8 cellular contexts compared by ENCODE assay signal in genomic region chr1:155016231-155016831, GRCh38. TPM values are rescaled to one million over a fixed set of nuclear protein-coding genes. Genes with fewer than 3 reads are reported as not detected.
DNase-seq lines count a peak whose midpoint lies in the region; ATAC-seq and TF ChIP-seq lines count a peak whose summit lies in the region.

No MANE protein-coding gene starts in this region.

- no peaks in the 10 kb centered on the region for H3K27me3 Mint-ChIP-seq in activated CD4-positive, alpha-beta T cell treated with anti-CD3 and anti-CD28 coated beads, Interleukin-2, amount 10 ng/mL, durations not matched to agents 7 days and 5 days
- peaks cover 5% of the 10 kb centered on the region for H3K27me3 Mint-ChIP-seq in activated naive CD8-positive, alpha-beta T cell treated with anti-CD3 and anti-CD28 coated beads, Interleukin-2, amount 10 ng/mL, durations not matched to agents 7 days and 5 days

- H3K36me3 ChIP-seq in left lung (peaks cover 0 to 61% of the 10 kb centered on the region in 2 donors), thyroid gland (peaks cover 19 to 22% of the 10 kb centered on the region in 2 donors)

- H3K4me1 ChIP-seq in left lung (peaks cover 30 to 76% of the 10 kb centered on the region in 2 donors), thyroid gland (peaks cover 41 to 60% of the 10 kb centered on the region in 2 donors)

- intact Hi-C loops in left lung (cut with DNase I) (no loop called here), thyroid gland (cut with DNase I) (no loop called here)

- no peak for TF ChIP-seq POLR2A in thyroid gland (IDR thresholded peaks at IDR 0.05)

- CTCF ChIA-PET in activated CD4-positive, alpha-beta T cell treated with anti-CD3 and anti-CD28 coated beads, Interleukin-2, amount 10 ng/mL, durations not matched to agents 7 days and 5 days (lab: Charles Lee) = interaction anchor here (0.9 to 17.4 kb wide), 17 partner anchors 9 to 76 kb away, joined by 3 to 222 read pairs (median 7); partner anchors contain the start of genes ADAM15, DCST1, DCST2 and FLAD1

- H3K27ac ChIP-seq in left lung (peak overlapping the region; percentile 74 to 78), thyroid gland (peak overlapping the region; percentile 81 to 90 (median 89))

- H3K9me3 Mint-ChIP-seq in activated CD4-positive, alpha-beta T cell treated with anti-CD3 and anti-CD28 coated beads, Interleukin-2, amount 10 ng/mL, durations not matched to agents 7 days and 5 days = no peaks in the 10 kb centered on the region
- H3K9me3 Mint-ChIP-seq in activated naive CD8-positive, alpha-beta T cell treated with anti-CD3 and anti-CD28 coated beads, Interleukin-2, amount 10 ng/mL, durations not matched to agents 7 days and 5 days = no peaks in the 10 kb centered on the region

- no peaks in the 10 kb centered on the region for H3K27me3 ChIP-seq in left lung
- H3K27me3 ChIP-seq in thyroid gland = no peaks in the 10 kb centered on the region

- 81 to 97% methylated on average over 14 to 22 of the region's 26 CpGs for WGBS in thyroid gland, 2 donors

- H3K4me3 ChIP-seq in left lung (peak overlapping the region in 1 of 2 donors; percentile 36), thyroid gland (replicated peaks in 1 of 3) (no peak overlapping the region)

- POLR2A ChIA-PET in activated CD4-positive, alpha-beta T cell treated with anti-CD3 and anti-CD28 coated beads, Interleukin-2, amount 10 ng/mL, durations not matched to agents 7 days and 5 days (lab: Charles Lee) = interaction anchor here (1.4 to 1.5 kb wide), 2 partner anchors 32 to 61 kb away, joined by 7 read pairs; no protein-coding TSS in a partner anchor
- POLR2A ChIA-PET in activated naive CD8-positive, alpha-beta T cell treated with anti-CD3 and anti-CD28 coated beads, Interleukin-2, amount 10 ng/mL, durations not matched to agents 7 days and 5 days (lab: Charles Lee) = interaction anchor here (1.0 to 3.5 kb wide), 11 partner anchors 10 to 80 kb away, joined by 3 to 18 read pairs (median 6); partner anchors contain the start of genes CKS1B, FLAD1, PBXIP1 and PMVK

- peak overlapping the region; percentile 62 for H3K4me3 Mint-ChIP-seq in activated CD4-positive, alpha-beta T cell treated with anti-CD3 and anti-CD28 coated beads, Interleukin-2, amount 10 ng/mL, durations not matched to agents 7 days and 5 days
- peak overlapping the region; percentile 35 for H3K4me3 Mint-ChIP-seq in activated naive CD8-positive, alpha-beta T cell treated with anti-CD3 and anti-CD28 coated beads, Interleukin-2, amount 10 ng/mL, durations not matched to agents 7 days and 5 days

- H3K36me3 Mint-ChIP-seq in activated CD4-positive, alpha-beta T cell treated with anti-CD3 and anti-CD28 coated beads, Interleukin-2, amount 10 ng/mL, durations not matched to agents 7 days and 5 days (ENCODE audit: low read depth) = peaks cover 62% of the 10 kb centered on the region
- peaks cover 18% of the 10 kb centered on the region for H3K36me3 Mint-ChIP-seq in activated naive CD8-positive, alpha-beta T cell treated with anti-CD3 and anti-CD28 coated beads, Interleukin-2, amount 10 ng/mL, durations not matched to agents 7 days and 5 days

- ATAC-seq in activated naive CD8-positive, alpha-beta T cell treated with anti-CD3 and anti-CD28 coated beads, Interleukin-2, amount 10 ng/mL, durations not matched to agents 7 days and 5 days (ENCODE audit: low read depth) = no peak
- ATAC-seq in left lung = no peak
- ATAC-seq in HG03520 (IDR thresholded peaks at IDR 0.05; ENCODE audit: unreplicated experiment) = no peak
- ATAC-seq in HG02973 (IDR thresholded peaks at IDR 0.05; ENCODE audit: unreplicated experiment) = no peak

- H3K27ac Mint-ChIP-seq in activated CD4-positive, alpha-beta T cell treated with anti-CD3 and anti-CD28 coated beads, Interleukin-2, amount 10 ng/mL, durations not matched to agents 7 days and 5 days = peak overlapping the region; percentile 84
- H3K27ac Mint-ChIP-seq in activated naive CD8-positive, alpha-beta T cell treated with anti-CD3 and anti-CD28 coated beads, Interleukin-2, amount 10 ng/mL, durations not matched to agents 7 days and 5 days = peak overlapping the region; percentile 45

- H3K9me3 ChIP-seq in left lung = no peaks in the 10 kb centered on the region
- H3K9me3 ChIP-seq in thyroid gland = no peaks in the 10 kb centered on the region

- H3K4me1 Mint-ChIP-seq in activated CD4-positive, alpha-beta T cell treated with anti-CD3 and anti-CD28 coated beads, Interleukin-2, amount 10 ng/mL, durations not matched to agents 7 days and 5 days = peaks cover 75% of the 10 kb centered on the region
- peaks cover 43% of the 10 kb centered on the region for H3K4me1 Mint-ChIP-seq in activated naive CD8-positive, alpha-beta T cell treated with anti-CD3 and anti-CD28 coated beads, Interleukin-2, amount 10 ng/mL, durations not matched to agents 7 days and 5 days

- TF ChIP-seq CTCF in left lung (IDR thresholded peaks at IDR 0.05) (no peak), thyroid gland (IDR thresholded peaks at IDR 0.05) (no peak)

- no peak for DNase-seq in activated CD4-positive, alpha-beta T cell treated with anti-CD3 and anti-CD28 coated beads, Interleukin-2, amount 10 ng/mL, durations not matched to agents 7 days and 5 days
- no peak for DNase-seq in activated CD4-positive, alpha-beta T cell treated with anti-CD3 and anti-CD28 coated beads for 48 hours
- no peak for DNase-seq in activated naive CD8-positive, alpha-beta T cell treated with anti-CD3 and anti-CD28 coated beads, Interleukin-2, amount 10 ng/mL, durations not matched to agents 7 days and 5 days
- DNase-seq in left lung (no peak), thyroid gland (no peak), AML-193 (lab: John Stamatoyannopoulos, UW) (no peak)

RNA-seq across cellular contexts. Expression of gene ZBTB7B, which starts 13.7 kb away (rescaled TPM):
- 100 to 1,000 TPM; 112 to 127 TPM for total RNA-seq in activated CD4-positive, alpha-beta T cell treated with anti-CD3 and anti-CD28 coated beads, Interleukin-2, amount 10 ng/mL, durations not matched to agents 7 days and 5 days
- total RNA-seq in activated naive CD8-positive, alpha-beta T cell treated with anti-CD3 and anti-CD28 coated beads, Interleukin-2, amount 10 ng/mL, durations not matched to agents 7 days and 5 days = 10 to 100 TPM; 41.4 to 48.4 TPM
- 100 to 1,000 TPM in 1 of 2 donors, 10 to 100 TPM in 1; 60.5 to 104 TPM for total RNA-seq in left lung
- total RNA-seq in thyroid gland = 10 to 100 TPM; 35.7 to 89.8 (median 47.3) TPM

RNA-seq across cellular contexts. Expression of gene DCST2, which starts 17.2 kb away (rescaled TPM):
- under 1 TPM; 0.50 to 0.73 TPM for total RNA-seq in activated CD4-positive, alpha-beta T cell treated with anti-CD3 and anti-CD28 coated beads, Interleukin-2, amount 10 ng/mL, durations not matched to agents 7 days and 5 days
- 1 to 10 TPM in 1 of 2 experiments, under 1 TPM in 1; 0.91 to 1.4 TPM for total RNA-seq in activated naive CD8-positive, alpha-beta T cell treated with anti-CD3 and anti-CD28 coated beads, Interleukin-2, amount 10 ng/mL, durations not matched to agents 7 days and 5 days
- 1 to 10 TPM in 1 of 2 donors, under 1 TPM in 1; 0.60 to 1.3 TPM for total RNA-seq in left lung
- total RNA-seq in thyroid gland = 1 to 10 TPM in 1 of 4 donors, under 1 TPM in 2, not detected in 1; 0.33 to 4.2 (median 0.50) TPM

RNA-seq across cellular contexts. Expression of gene DCST1, which starts 17.3 kb away (rescaled TPM):
- not detected for total RNA-seq in activated CD4-positive, alpha-beta T cell treated with anti-CD3 and anti-CD28 coated beads, Interleukin-2, amount 10 ng/mL, durations not matched to agents 7 days and 5 days
- total RNA-seq in activated naive CD8-positive, alpha-beta T cell treated with anti-CD3 and anti-CD28 coated beads, Interleukin-2, amount 10 ng/mL, durations not matched to agents 7 days and 5 days = not detected
- total RNA-seq in left lung (not detected), thyroid gland (under 1 TPM in 1 of 4 donors, not detected in 3; 0.24 TPM)

RNA-seq across cellular contexts. Expression of gene LENEP, which starts 22.9 kb away (rescaled TPM):
- total RNA-seq in activated CD4-positive, alpha-beta T cell treated with anti-CD3 and anti-CD28 coated beads, Interleukin-2, amount 10 ng/mL, durations not matched to agents 7 days and 5 days = 1 to 10 TPM in 1 of 2 experiments, under 1 TPM in 1; 0.85 to 1.0 TPM
- total RNA-seq in activated naive CD8-positive, alpha-beta T cell treated with anti-CD3 and anti-CD28 coated beads, Interleukin-2, amount 10 ng/mL, durations not matched to agents 7 days and 5 days = 1 to 10 TPM; 1.1 to 1.9 TPM
- total RNA-seq in left lung (under 1 TPM in 1 of 2 donors, not detected in 1; 0.52 TPM), thyroid gland (not detected)

RNA-seq across cellular contexts. Expression of gene FLAD1, which starts 33.2 kb away (rescaled TPM):
- total RNA-seq in activated CD4-positive, alpha-beta T cell treated with anti-CD3 and anti-CD28 coated beads, Interleukin-2, amount 10 ng/mL, durations not matched to agents 7 days and 5 days = 10 to 100 TPM; 41.2 to 41.3 TPM
- 10 to 100 TPM; 46.2 to 48.9 TPM for total RNA-seq in activated naive CD8-positive, alpha-beta T cell treated with anti-CD3 and anti-CD28 coated beads, Interleukin-2, amount 10 ng/mL, durations not matched to agents 7 days and 5 days
- total RNA-seq in left lung = 10 to 100 TPM; 26.4 to 39.9 TPM
- 10 to 100 TPM; 24.1 to 39.3 (median 31.1) TPM for total RNA-seq in thyroid gland
